In genomic region chr12:57756406-57757341, GRCh38 we compare ENCODE assay signal across 8 cellular contexts. TPM values are rescaled to one million over a fixed set of nuclear protein-coding genes. Genes with fewer than 3 reads are reported as not detected.
DNase-seq lines count a peak whose midpoint lies in the region; ATAC-seq and TF ChIP-seq lines count a peak whose summit lies in the region.

No MANE protein-coding gene starts in this region.

- DNase-seq in GM13976 (ENCODE audit: low spot score) = peak; percentile 84
- DNase-seq in HuH-7.5 (ENCODE audit: low spot score) = peak; percentile 98
- peak in 1 of 61 donors; percentile 4 for DNase-seq in caudate nucleus (lab: John Stamatoyannopoulos, UW)
- no peak for DNase-seq in thoracic aorta (ENCODE audit: low spot score)
- no peak for DNase-seq in posterior vena cava (ENCODE audit: low spot score)
- DNase-seq in A172 (ENCODE audit: low spot score) = no peak

- no peak for ATAC-seq in thoracic aorta (ENCODE audit: insufficient number of reproducible peaks, low FRiP score, low read depth)

- H3K9me3 ChIP-seq in mononuclear cell (ENCODE audit: low read depth, low read length) (no peaks in the 10 kb centered on the region), thoracic aorta (no peaks in the 10 kb centered on the region)

- in situ Hi-C loops in GM13976 (cut with MboI; ENCODE audit: low sequenced_read_pairs, unreplicated experiment) = no loop called here

- peaks cover 14% of the 10 kb centered on the region for H3K36me3 ChIP-seq in thoracic aorta

- H3K27ac ChIP-seq in caudate nucleus (ENCODE audit: low read depth, low read length) = peak overlapping the region; percentile 36
- no peak overlapping the region for H3K27ac ChIP-seq in thoracic aorta

- peaks cover 45% of the 10 kb centered on the region for H3K4me1 ChIP-seq in mononuclear cell (ENCODE audit: insufficient read depth, low read length)
- H3K4me1 ChIP-seq in thoracic aorta (ENCODE audit: control insufficient read depth in 1 of 2, low read depth in 2 of 2) = peaks cover 17 to 23% of the 10 kb centered on the region in 2 donors

- TF ChIP-seq CTCF in GM13976 (IDR thresholded peaks at IDR 0.05; ENCODE audit: borderline replicate concordance, control extremely low read depth, extremely low read depth, insufficient read depth, missing control alignments) = peak; percentile 93
- TF ChIP-seq CTCF in WI38 (IDR thresholded peaks at IDR 0.05; ENCODE audit: low read depth, low read length) = peak; percentile 65
- TF ChIP-seq CTCF in thoracic aorta (IDR thresholded peaks at IDR 0.05) = peak; percentile 17

- H3K27me3 ChIP-seq in mononuclear cell (ENCODE audit: insufficient read depth, low read length) = no peaks in the 10 kb centered on the region
- H3K27me3 ChIP-seq in thoracic aorta (replicated peaks; ENCODE audit: insufficient read depth) = no peaks in the 10 kb centered on the region

- intact Hi-C loops in posterior vena cava (cut with DNase I) = no loop called here

- peak overlapping the region; percentile 60 for H3K4me3 ChIP-seq in WI38 (ENCODE audit: low read depth, low read length)
- peak overlapping the region; percentile 49 for H3K4me3 ChIP-seq in mononuclear cell (ENCODE audit: low read length)
- peak overlapping the region; percentile 81 for H3K4me3 ChIP-seq in thoracic aorta

RNA-seq across cellular contexts. Expression of gene MARCHF9, which starts 1.8 kb away (rescaled TPM):
- total RNA-seq in mononuclear cell = 13.9 TPM
- total RNA-seq in thoracic aorta = 10 to 100 TPM in 1 of 2 donors, 1 to 10 TPM in 1; 8.8 to 11.2 TPM
- total RNA-seq in posterior vena cava = 1 to 10 TPM; 7.4 to 9.4 TPM
- total RNA-seq in A172 (2014; rRNA removed; shearing (Covaris generic)) = 10.5 and 12.9 TPM in 2 replicates

RNA-seq across cellular contexts. Expression of gene CDK4, which starts 4.6 kb away (rescaled TPM):
- total RNA-seq in mononuclear cell (9.2 TPM), thoracic aorta (10 to 100 TPM; 52.3 to 72.8 TPM), posterior vena cava (10 to 100 TPM; 65.3 to 66.0 TPM)
- 300 and 506 TPM in 2 replicates for total RNA-seq in A172 (2014; rRNA removed; shearing (Covaris generic))

RNA-seq across cellular contexts. Expression of gene CYP27B1, which starts 10.2 kb away (rescaled TPM):
- total RNA-seq in mononuclear cell (1.3 TPM), thoracic aorta (1 to 10 TPM in 1 of 2 donors, under 1 TPM in 1; 0.81 to 2.2 TPM), posterior vena cava (1 to 10 TPM in 1 of 2 donors, under 1 TPM in 1; 0.57 to 1.1 TPM)
- 0.90 and 2.1 TPM in 2 replicates for total RNA-seq in A172 (2014; rRNA removed; shearing (Covaris generic))

RNA-seq across cellular contexts. Expression of gene TSPAN31, which starts 11.8 kb away (rescaled TPM):
- total RNA-seq in mononuclear cell = 7.9 TPM
- total RNA-seq in thoracic aorta = 100 to 1,000 TPM in 1 of 2 donors, 10 to 100 TPM in 1; 58.8 to 115 TPM
- total RNA-seq in posterior vena cava = 10 to 100 TPM; 20.1 to 26.3 TPM
- 31.2 and 33.3 TPM in 2 replicates for total RNA-seq in A172 (2014; rRNA removed; shearing (Covaris generic))

RNA-seq across cellular contexts. Expression of gene METTL1, which starts 15.2 kb away (rescaled TPM):
- total RNA-seq in mononuclear cell (2.3 TPM), thoracic aorta (10 to 100 TPM; 10.4 to 13.5 TPM), posterior vena cava (10 to 100 TPM; 16.6 to 22.8 TPM)
- total RNA-seq in A172 (2014; rRNA removed; shearing (Covaris generic)) = 4.3 and 5.1 TPM in 2 replicates

Comparison
In these comparisons a context has a peak if more than half of its experiments do, and no peak if none do; other contexts are left out.
1. DNase-seq: peak in GM13976 (single experiment) and HuH-7.5 (single experiment); none in thoracic aorta (single experiment), posterior vena cava (single experiment) and A172 (single experiment).
2. CTCF ChIP-seq: peak in every context shown above with its lines; median percentile 93 in GM13976; 65 in WI38; 17 in thoracic aorta.
3. Peak in every context shown above with its lines, with median percentiles within 50 percentile points of each other: H3K4me3 ChIP-seq.